In genomic region chr2:120104772-120105171, GRCh38 we compare ENCODE assay signal across 18 cellular contexts.
DNase-seq lines count a peak whose midpoint lies in the region; ATAC-seq, FAIRE-seq and TF ChIP-seq lines count a peak whose summit lies in the region.
"Had no signal": no experiment of that assay in that cellular context is flagged by ENCODE, and none has a peak within 500 bp of the region (broad histone marks: within the 10 kb centered on the region; RNA-seq: fewer than 3 reads in every experiment).

No MANE protein-coding gene starts in this region.

- H3K36me3 ChIP-seq in RWPE2 (ENCODE audit: low read depth) (peaks cover 10% of the 10 kb centered on the region; the same call in 1 of the 2 replicates), pancreas (peaks cover 0 to 22% (median 0%) of the 10 kb centered on the region in 3 donors)

- H3K9me3 ChIP-seq in RWPE2 (ENCODE audit: severe bottlenecking) (no peaks in the 10 kb centered on the region), pancreas (no peaks in the 10 kb centered on the region)
- H3K9me3 ChIP-seq: BLaER1 treated with 17β-estradiol and CSF1 and Interleukin-3, amounts not matched to agents 10 nM and 100 nM had no signal

- H3K27me3 ChIP-seq in RWPE2 (ENCODE audit: insufficient read depth, poor library complexity, severe bottlenecking) (no peaks in the 10 kb centered on the region), pancreas (no peaks in the 10 kb centered on the region)

- intact Hi-C loops in pancreas (cut with DNase I): no loop called here

- no peak for ATAC-seq in RWPE2 (ENCODE audit: low read depth)
- no peak for ATAC-seq in pancreas
- no peak for ATAC-seq in HG02588 (IDR thresholded peaks at IDR 0.05; ENCODE audit: unreplicated experiment)
- ATAC-seq: HepG2 had no signal

- FAIRE-seq in G401.6 (lab: Jason Lieb, UNC): peak; percentile 58
- peak; percentile 53 for FAIRE-seq in endometrium (lab: Jason Lieb, UNC)
- FAIRE-seq in pancreas (lab: Jason Lieb, UNC): peak; percentile 83
- FAIRE-seq: HepG2 had no signal

- H3K27ac ChIP-seq in RWPE2 (ENCODE audit: poor library complexity, severe bottlenecking): peak overlapping the region; percentile 61
- no peak overlapping the region for H3K27ac ChIP-seq in pancreas
- H3K27ac ChIP-seq: BLaER1 treated with 17β-estradiol and CSF1 and Interleukin-3, amounts not matched to agents 10 nM and 100 nM; RWPE1 had no signal

- TF ChIP-seq CTCF in RWPE2 (IDR thresholded peaks at IDR 0.05; ENCODE audit: poor library complexity, severe bottlenecking) (no peak), pancreas (IDR thresholded peaks at IDR 0.05) (no peak)

- WGBS in pancreas, 2 donors: 62 to 82% methylated on average over 1 of the region's 1 CpG

- H3K4me1 ChIP-seq in RWPE2 (ENCODE audit: insufficient read depth, poor library complexity, severe bottlenecking): peaks cover 53% of the 10 kb centered on the region
- H3K4me1 ChIP-seq in pancreas: peaks cover 4 to 15% (median 10%) of the 10 kb centered on the region in 3 donors

- DNase-seq in RWPE2 (ENCODE audit: low spot score) (no peak), pancreas (no peak), SK-N-DZ (ENCODE audit: low spot score) (no peak), H4 (ENCODE audit: low spot score) (no peak), amniotic stem cell (lab: John Stamatoyannopoulos, UW) (no peak)
- DNase-seq: CD8-positive, alpha-beta memory T cell; H7; KG1; MV-4-11; NCI-H187; NCI-H2227 treated with DMSO at 0.1 percent for 48 hours; NCI-H524 had no signal

- H3K4me3 ChIP-seq in RWPE2 (ENCODE audit: severe bottlenecking): no peak overlapping the region
- H3K4me3 ChIP-seq in pancreas: no peak overlapping the region
- H3K4me3 ChIP-seq: BLaER1 treated with 17β-estradiol and CSF1 and Interleukin-3, amounts not matched to agents 10 nM and 100 nM had no signal
